ENCODE assay signal across 1 cellular context in the genomic region with DNA sequence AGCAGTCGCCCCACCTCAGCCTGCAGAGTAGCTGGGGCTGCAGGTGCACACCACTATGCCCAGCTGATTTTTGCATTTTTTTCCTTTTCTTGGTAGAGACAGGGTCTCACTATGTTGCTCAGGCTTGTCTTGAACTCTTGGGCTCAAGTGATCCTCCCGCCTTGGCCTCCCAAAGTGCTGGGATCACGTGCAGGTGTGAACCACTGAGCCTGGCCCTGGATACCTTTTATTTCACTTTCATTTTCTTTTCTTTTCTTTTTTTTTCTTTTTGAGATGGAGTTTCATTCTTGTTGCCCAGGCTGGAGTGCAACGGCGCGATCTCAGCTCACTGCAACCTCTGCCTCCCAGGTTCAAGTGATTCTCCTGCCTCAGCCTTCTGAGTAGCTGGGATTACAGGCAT. TPM values are rescaled to one million over a fixed set of nuclear protein-coding genes. Genes with fewer than 3 reads are reported as not detected.
"Had no signal": no experiment of that assay in that cellular context is flagged by ENCODE, and none has a peak within 500 bp of the region (broad histone marks: within the 10 kb centered on the region; RNA-seq: fewer than 3 reads in every experiment).

No MANE protein-coding gene starts in this region.

RNA-seq across cellular contexts. Expression of a gene that starts 9.4 kb away (rescaled TPM):
- total RNA-seq: K562 had no signal
- polyA plus RNA-seq: K562 had no signal
